16 cellular contexts compared by ENCODE assay signal in the genomic region with DNA sequence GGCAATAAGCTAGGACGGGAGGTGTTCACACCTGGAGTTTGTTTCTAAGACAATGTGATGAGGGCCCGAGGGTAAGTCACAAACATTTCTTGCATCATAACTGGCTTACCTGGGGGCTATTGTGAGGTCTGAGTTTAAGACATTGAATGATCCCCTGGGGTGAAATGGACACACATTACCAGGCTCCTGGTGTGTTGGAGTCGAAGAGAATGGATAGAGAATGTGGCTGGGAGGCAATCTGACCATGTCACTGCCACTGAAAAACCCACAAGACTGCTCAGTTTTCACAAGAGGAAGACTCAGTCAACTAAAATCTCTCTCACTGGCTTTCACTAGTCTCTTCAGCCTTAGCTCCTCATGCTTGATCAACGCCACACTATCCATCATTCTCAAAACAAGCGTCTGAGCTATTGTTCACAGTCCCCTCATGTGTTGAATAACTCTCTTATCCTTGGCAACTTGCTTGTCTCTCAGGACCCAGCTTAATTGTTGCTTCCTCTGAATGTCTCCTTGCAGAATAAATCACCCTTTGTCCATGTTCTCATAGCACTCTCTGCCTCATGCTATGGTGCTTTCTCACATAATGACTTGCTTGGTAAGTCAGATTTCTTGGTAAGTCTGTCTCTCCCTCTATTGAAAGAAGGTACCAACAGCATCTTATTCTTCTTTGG. TPM values are rescaled to one million over a fixed set of nuclear protein-coding genes. Genes with fewer than 3 reads are reported as not detected.
DNase-seq lines count a peak whose midpoint lies in the region; ATAC-seq and TF ChIP-seq lines count a peak whose summit lies in the region.
"Had no signal": no experiment of that assay in that cellular context is flagged by ENCODE, and none has a peak within 500 bp of the region (broad histone marks: within the 10 kb centered on the region; RNA-seq: fewer than 3 reads in every experiment).

A gene (minus strand): TSS at position 51 of the 671 bp plus-strand sequence. CDS start 56 bp downstream, outside the sequence.

- H3K27me3 ChIP-seq in testis, result no peaks in the 10 kb centered on the region
- H3K27me3 ChIP-seq: BLaER1 treated with 17β-estradiol and CSF1 and Interleukin-3, amounts not matched to agents 10 nM and 100 nM had no signal

- 86 to 91% methylated on average over 5 of the region's 5 CpGs for WGBS in testis, 2 donors

- no peak for ATAC-seq in GM21367 (IDR thresholded peaks at IDR 0.05; ENCODE audit: unreplicated experiment)

- no peak for TF ChIP-seq CTCF in testis (IDR thresholded peaks at IDR 0.05)

- intact Hi-C loops in testis (cut with DNase I; ENCODE audit: low total_unique reads), result no loop called here

- no peaks in the 10 kb centered on the region for H3K9me3 ChIP-seq in testis
- H3K9me3 ChIP-seq: BLaER1 treated with 17β-estradiol and CSF1 and Interleukin-3, amounts not matched to agents 10 nM and 100 nM had no signal

- peak; percentile 7 for DNase-seq in NCI-H146 (lab: John Stamatoyannopoulos, UW)
- no peak for DNase-seq in NCI-H146 treated with DMSO at 0.1 percent for 48 hours (lab: John Stamatoyannopoulos, UW; ENCODE audit: unreplicated experiment)
- peak; percentile 6 for DNase-seq in ELF-1 (ENCODE audit: low read depth, low spot score)
- peak; percentile 20 for DNase-seq in medulla oblongata (ENCODE audit: extremely low spot score)
- no peak for DNase-seq in testis
- DNase-seq in islet precursor cell, result no peak
- DNase-seq: 8988T; AML-193; Calu3; CD4-positive, CD25-positive, alpha-beta regulatory T cell; DMS 273 treated with DMSO at 0.1 percent for 48 hours; DMS79; GOT3; H9 had no signal

- no peaks in the 10 kb centered on the region for H3K4me1 ChIP-seq in testis

- no peak within 1 kb of the TSS for H3K4me3 ChIP-seq in testis
- H3K4me3 ChIP-seq: BLaER1 treated with 17β-estradiol and CSF1 and Interleukin-3, amounts not matched to agents 10 nM and 100 nM had no signal

- H3K27ac ChIP-seq in testis, result no peak within 1 kb of the TSS
- H3K27ac ChIP-seq: BLaER1 treated with 17β-estradiol and CSF1 and Interleukin-3, amounts not matched to agents 10 nM and 100 nM had no signal

- no peak for TF ChIP-seq POLR2A in testis (IDR thresholded peaks at IDR 0.05)

- H3K36me3 ChIP-seq in testis (ENCODE audit: low read depth, missing control alignments), result no peaks in the 10 kb centered on the region
- H3K36me3 ChIP-seq: BLaER1 treated with 17β-estradiol and CSF1 and Interleukin-3, amounts not matched to agents 10 nM and 100 nM had no signal

RNA-seq across cellular contexts. Expression of the gene that starts here (rescaled TPM):
- 10 to 100 TPM in 1 of 2 donors, 1 to 10 TPM in 1; 7.9 to 11.9 TPM for total RNA-seq in testis
- 36.6 TPM for polyA plus RNA-seq in testis (ENCODE audit: insufficient read depth, low read depth, low replicate concordance)
- total RNA-seq: Calu3; CD4-positive, CD25-positive, alpha-beta regulatory T cell; H9 had no signal
- polyA plus RNA-seq: CD4-positive, CD25-positive, alpha-beta regulatory T cell had no signal

Comparison
In these comparisons a context has a peak if more than half of its experiments do, and no peak if none do; other contexts are left out.
1. DNase-seq: peak in NCI-H146 (single experiment), ELF-1 (single experiment) and medulla oblongata (single experiment); none in NCI-H146 treated with DMSO at 0.1 percent for 48 hours (single experiment), testis (single experiment) and islet precursor cell (single experiment).